In genomic region chr20:25510202-25510601, GRCh38 we compare ENCODE assay signal across 25 cellular contexts.
"Had no signal": no experiment of that assay in that cellular context is flagged by ENCODE, and none has a peak within 500 bp of the region (broad histone marks: within the 10 kb centered on the region; RNA-seq: fewer than 3 reads in every experiment).

No MANE protein-coding gene starts in this region.

- H3K27me3 ChIP-seq: breast epithelium, colonic mucosa, gastroesophageal sphincter, heart left ventricle, spleen, testis, transverse colon had no signal

- H3K27ac Mint-ChIP-seq: activated naive CD4-positive, alpha-beta T cell treated with anti-CD3 and anti-CD28 coated beads, Interleukin-2, amount 50 U/mL, for 72 hours; activated T-cell treated with anti-CD3 and anti-CD28 coated beads, Interleukin-2, amount 50 U/mL, for 72 hours; effector memory CD8-positive, alpha-beta T cell; natural killer cell treated with Interleukin-12 subunit alpha and Interleukin-12 subunit beta and Interleukin-15 and Interleukin-18, amount 100 ng/mL, for 72 hours had no signal

- H3K4me3 ChIP-seq: breast epithelium, colonic mucosa, gastroesophageal sphincter, heart left ventricle, lung, mucosa of descending colon, spleen, testis, transverse colon had no signal

- H3K4me1 ChIP-seq: breast epithelium, colonic mucosa, heart left ventricle, testis had no signal

- H3K9me3 ChIP-seq: testis had no signal

- ATAC-seq: activated naive CD4-positive, alpha-beta T cell treated with anti-CD3 and anti-CD28 coated beads, Interleukin-2, amount 50 U/mL, for 72 hours; activated T-cell treated with anti-CD3 and anti-CD28 coated beads, Interleukin-2, amount 50 U/mL, for 72 hours; effector memory CD8-positive, alpha-beta T cell; gastroesophageal sphincter; heart left ventricle; left lobe of liver; mucosa of descending colon; natural killer cell treated with Interleukin-12 subunit alpha and Interleukin-12 subunit beta and Interleukin-15 and Interleukin-18, amount 100 ng/mL, for 72 hours; right cardiac atrium had no signal

- FAIRE-seq: endothelial cell of umbilical vein had no signal

- H3K27ac ChIP-seq: breast epithelium, colonic mucosa, gastroesophageal sphincter, heart left ventricle, spleen, testis, transverse colon, VCaP had no signal

- H3K36me3 ChIP-seq: colonic mucosa, transverse colon had no signal

- H3K4me3 Mint-ChIP-seq: activated T-cell treated with anti-CD3 and anti-CD28 coated beads, Interleukin-2, amount 50 U/mL, for 72 hours; effector memory CD8-positive, alpha-beta T cell; natural killer cell treated with Interleukin-12 subunit alpha and Interleukin-12 subunit beta and Interleukin-15 and Interleukin-18, amount 100 ng/mL, for 72 hours had no signal

- H3K27me3 Mint-ChIP-seq: effector memory CD8-positive, alpha-beta T cell; natural killer cell treated with Interleukin-12 subunit alpha and Interleukin-12 subunit beta and Interleukin-15 and Interleukin-18, amount 100 ng/mL, for 72 hours had no signal

- DNase-seq: activated CD4-positive, alpha-beta T cell treated with anti-CD3 and anti-CD28 coated beads for 4 hours; activated CD4-positive, alpha-beta T cell treated with anti-CD3 and anti-CD28 coated beads, Interleukin-2, amount 50 U/mL, for 4 hours; activated naive CD4-positive, alpha-beta T cell; activated T-cell treated with anti-CD3 and anti-CD28 coated beads for 4 hours; activated T-cell treated with anti-CD3 and anti-CD28 coated beads, Interleukin-2, amount 50 U/mL, for 72 hours; cerebellar nuclear complex; colonic mucosa; effector memory CD8-positive, alpha-beta T cell; heart left ventricle; kidney glomerular epithelial cell; mesendoderm; mucosa of descending colon; spleen; stimulated activated naive CD4-positive, alpha-beta T cell; testis; transverse colon had no signal
